In the genomic region with DNA sequence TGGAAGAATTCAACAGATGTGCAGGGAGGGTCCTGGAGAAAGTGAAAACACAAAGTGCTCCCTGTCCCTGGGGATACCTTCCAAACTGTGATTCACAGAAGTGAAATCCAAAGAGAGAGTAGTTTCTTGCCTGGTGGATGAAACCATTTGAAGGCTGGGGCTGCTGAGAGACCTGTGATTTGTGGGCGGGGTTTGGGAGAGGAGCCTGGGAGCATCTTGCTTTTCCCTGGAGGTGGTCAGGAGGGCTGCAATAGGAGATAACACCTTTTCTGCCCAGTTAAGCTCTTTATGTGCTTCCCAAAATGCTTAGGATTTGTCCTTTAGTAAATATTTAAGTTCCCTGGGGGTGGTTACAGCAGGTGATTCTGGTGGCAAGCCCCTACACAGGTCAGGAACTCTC, we compare ENCODE assay signal across 27 cellular contexts.
"Had no signal": no experiment of that assay in that cellular context is flagged by ENCODE, and none has a peak within 500 bp of the region (broad histone marks: within the 10 kb centered on the region; RNA-seq: fewer than 3 reads in every experiment).

No MANE protein-coding gene starts in this region.

- H3K27ac Mint-ChIP-seq: activated CD4-positive, alpha-beta T cell treated with anti-CD3 and anti-CD28 coated beads for 36 hours; activated naive CD8-positive, alpha-beta T cell; activated T-cell treated with anti-CD3 and anti-CD28 coated beads, Interleukin-2, amount 50 U/mL, for 24 hours; activated T-helper 2 cell treated with anti-CD3 and anti-CD28 coated beads, Interferon-gamma antibody, Interleukin-2, Interleukin-4, amounts not matched to agents 10 μg/mL and 5 μg/mL and 100 μg/mL, durations not matched to agents 14 hours and 24 hours and 36 hours; dendritic cell treated with granulocyte-macrophage colony-stimulating factor and Interleukin-4, amounts not matched to agents 40 ng/mL and 50 ng/mL, for 4 days; natural killer cell treated with Interleukin-12 subunit alpha and Interleukin-12 subunit beta and Interleukin-15 and Interleukin-18, amount 100 ng/mL, for 72 hours; stimulated activated naive B cell treated with anti-CD40 and anti-IgM and Interleukin-4, amounts not matched to agents 10 μg/mL and 1 μg/mL and 100 μg/mL, for 72 hours had no signal

- H3K4me1 ChIP-seq: adrenal gland, ascending aorta, heart right ventricle, sigmoid colon, transverse colon, uterus had no signal

- H3K27ac ChIP-seq: adrenal gland, ascending aorta, brain microvascular endothelial cell, heart right ventricle, sigmoid colon, transverse colon, uterus had no signal

- H3K36me3 ChIP-seq: adrenal gland, ascending aorta, brain microvascular endothelial cell, heart right ventricle, sigmoid colon, transverse colon, uterus had no signal

- H3K4me2 ChIP-seq: smooth muscle cell had no signal

- H3K9me3 ChIP-seq: adrenal gland, ascending aorta, transverse colon, uterus had no signal

- H3K4me1 Mint-ChIP-seq: activated CD4-positive, alpha-beta T cell treated with anti-CD3 and anti-CD28 coated beads for 36 hours; stimulated activated naive B cell treated with anti-CD40 and anti-IgM and Interleukin-4, amounts not matched to agents 10 μg/mL and 1 μg/mL and 100 μg/mL, for 72 hours had no signal

- DNase-seq: activated CD4-positive, alpha-beta T cell treated with anti-CD3 and anti-CD28 coated beads for 36 hours; activated CD4-positive, alpha-beta T cell treated with anti-CD3 and anti-CD28 coated beads, Interleukin-2, amount 50 U/mL, for 4 hours; activated CD8-positive, alpha-beta memory T cell treated with anti-CD3 and anti-CD28 coated beads for 24 hours; activated CD8-positive, alpha-beta memory T cell treated with anti-CD3 and anti-CD28 coated beads, Interleukin-2, amount 50 U/mL, for 4 hours; activated naive CD4-positive, alpha-beta T cell; activated T-cell treated with anti-CD3 and anti-CD28 coated beads, Interleukin-2, amount 50 U/mL, for 24 hours; adrenal gland; brain microvascular endothelial cell; caudate nucleus; effector CD4-positive, alpha-beta T cell; erythroblast; foreskin fibroblast; heart right ventricle; left cardiac atrium; sigmoid colon; stimulated activated CD4-positive, alpha-beta T cell treated with anti-CD3 and anti-CD28 coated beads, Interleukin-15, amount 100 ng/mL, for 24 hours; stimulated activated CD4-positive, alpha-beta T cell treated with anti-CD3 and anti-CD28 coated beads, Interleukin-2, amount 100 ng/mL, for 48 hours; stimulated activated CD8-positive, alpha-beta memory T cell treated with anti-CD3 and anti-CD28 coated beads, Interleukin-4, amount 100 ng/mL, for 48 hours; stimulated activated naive B cell treated with anti-CD40 and anti-IgM and Interleukin-4, amounts not matched to agents 10 μg/mL and 1 μg/mL and 100 μg/mL, for 72 hours; transverse colon; uterus had no signal

- H3K4me3 Mint-ChIP-seq: activated CD4-positive, alpha-beta T cell treated with anti-CD3 and anti-CD28 coated beads for 36 hours; activated naive CD8-positive, alpha-beta T cell; activated T-cell treated with anti-CD3 and anti-CD28 coated beads, Interleukin-2, amount 50 U/mL, for 24 hours; dendritic cell treated with granulocyte-macrophage colony-stimulating factor and Interleukin-4, amounts not matched to agents 40 ng/mL and 50 ng/mL, for 4 days; natural killer cell treated with Interleukin-12 subunit alpha and Interleukin-12 subunit beta and Interleukin-15 and Interleukin-18, amount 100 ng/mL, for 72 hours; stimulated activated naive B cell treated with anti-CD40 and anti-IgM and Interleukin-4, amounts not matched to agents 10 μg/mL and 1 μg/mL and 100 μg/mL, for 72 hours had no signal

- H3K27me3 ChIP-seq: adrenal gland, ascending aorta, brain microvascular endothelial cell, heart right ventricle, sigmoid colon, transverse colon, uterus had no signal

- H3K9me3 Mint-ChIP-seq: activated T-cell treated with anti-CD3 and anti-CD28 coated beads, Interleukin-2, amount 50 U/mL, for 24 hours; activated T-helper 2 cell treated with anti-CD3 and anti-CD28 coated beads, Interferon-gamma antibody, Interleukin-2, Interleukin-4, amounts not matched to agents 10 μg/mL and 5 μg/mL and 100 μg/mL, durations not matched to agents 14 hours and 24 hours and 36 hours; natural killer cell treated with Interleukin-12 subunit alpha and Interleukin-12 subunit beta and Interleukin-15 and Interleukin-18, amount 100 ng/mL, for 72 hours; stimulated activated naive B cell treated with anti-CD40 and anti-IgM and Interleukin-4, amounts not matched to agents 10 μg/mL and 1 μg/mL and 100 μg/mL, for 72 hours had no signal

- H3K36me3 Mint-ChIP-seq: activated naive CD8-positive, alpha-beta T cell; natural killer cell treated with Interleukin-12 subunit alpha and Interleukin-12 subunit beta and Interleukin-15 and Interleukin-18, amount 100 ng/mL, for 72 hours; stimulated activated naive B cell treated with anti-CD40 and anti-IgM and Interleukin-4, amounts not matched to agents 10 μg/mL and 1 μg/mL and 100 μg/mL, for 72 hours had no signal

- ATAC-seq: activated CD4-positive, alpha-beta T cell treated with anti-CD3 and anti-CD28 coated beads for 36 hours; heart right ventricle; left cardiac atrium; natural killer cell treated with Interleukin-12 subunit alpha and Interleukin-12 subunit beta and Interleukin-15 and Interleukin-18, amount 100 ng/mL, for 72 hours; stimulated activated naive B cell treated with anti-CD40 and anti-IgM and Interleukin-4, amounts not matched to agents 10 μg/mL and 1 μg/mL and 100 μg/mL, for 72 hours had no signal

- H3K27me3 Mint-ChIP-seq: activated CD4-positive, alpha-beta T cell treated with anti-CD3 and anti-CD28 coated beads for 36 hours; activated naive CD8-positive, alpha-beta T cell; dendritic cell treated with granulocyte-macrophage colony-stimulating factor and Interleukin-4, amounts not matched to agents 40 ng/mL and 50 ng/mL, for 4 days had no signal

- H3K4me3 ChIP-seq: adrenal gland, ascending aorta, heart right ventricle, sigmoid colon, smooth muscle cell, transverse colon, uterus had no signal
